ENCODE assay signal across 25 cellular contexts in the genomic region with DNA sequence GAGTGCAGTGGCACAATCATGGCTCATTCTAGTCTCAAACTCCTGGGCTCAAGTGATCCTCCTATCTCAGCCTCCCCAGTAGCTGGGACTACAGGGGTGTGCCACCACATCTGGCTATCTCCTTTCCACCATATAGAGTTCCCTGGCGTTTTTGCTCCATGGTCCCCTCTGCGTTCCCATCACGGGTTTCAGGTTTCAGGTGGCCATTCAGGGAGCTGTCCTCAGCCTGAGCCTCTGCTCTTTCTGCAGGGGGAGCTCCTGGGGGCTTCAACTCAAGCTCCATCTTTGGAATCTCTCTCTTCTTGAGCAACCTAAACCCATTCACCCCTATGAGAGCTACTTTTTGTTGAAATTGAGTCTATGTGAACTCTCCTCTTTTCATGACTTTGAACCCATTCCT. TPM values are rescaled to one million over a fixed set of nuclear protein-coding genes. Genes with fewer than 3 reads are reported as not detected.
"Had no signal": no experiment of that assay in that cellular context is flagged by ENCODE, and none has a peak within 500 bp of the region (broad histone marks: within the 10 kb centered on the region; RNA-seq: fewer than 3 reads in every experiment).

No MANE protein-coding gene starts in this region.

- H3K4me3 ChIP-seq: esophagus squamous epithelium, right lobe of liver, testis, transverse colon, vagina had no signal

- DNase-seq: activated CD4-positive, alpha-beta T cell treated with anti-CD3 and anti-CD28 coated beads for 1 hour; activated CD4-positive, alpha-beta T cell treated with anti-CD3 and anti-CD28 coated beads, Interleukin-2, amount 10 ng/mL, durations not matched to agents 7 days and 5 days; activated CD8-positive, alpha-beta memory T cell treated with anti-CD3 and anti-CD28 coated beads, Interleukin-2, amount 10 ng/mL, durations not matched to agents 7 days and 5 days; activated CD8-positive, alpha-beta T cell treated with anti-CD3 and anti-CD28 coated beads, Interleukin-2, amount 10 ng/mL, durations not matched to agents 7 days and 5 days; anterior cingulate cortex; effector CD8-positive, alpha-beta T cell; esophagus squamous epithelium; glutamatergic neuron; kidney; left colon; mammary epithelial cell; right lobe of liver; stimulated activated CD4-positive, alpha-beta T cell treated with anti-CD3 and anti-CD28 coated beads, Interleukin-2, amount 100 ng/mL, for 48 hours; stimulated activated naive CD4-positive, alpha-beta T cell treated with Interleukin-2 at 50 U/mL for 16 hours; T1000; testis; transverse colon had no signal

- H3K27me3 ChIP-seq: right lobe of liver, testis, vagina had no signal

- ATAC-seq: activated CD8-positive, alpha-beta memory T cell treated with anti-CD3 and anti-CD28 coated beads, Interleukin-2, amount 10 ng/mL, durations not matched to agents 7 days and 5 days; activated CD8-positive, alpha-beta T cell treated with anti-CD3 and anti-CD28 coated beads, Interleukin-2, amount 10 ng/mL, durations not matched to agents 7 days and 5 days; left colon; right lobe of liver had no signal

- H3K9me3 ChIP-seq: esophagus squamous epithelium, right lobe of liver, testis, transverse colon, vagina had no signal

- H3K36me3 ChIP-seq: esophagus squamous epithelium, right lobe of liver, transverse colon, vagina had no signal

- FAIRE-seq: colon, endometrium, frontal cortex, kidney had no signal

- H3K27ac ChIP-seq: epithelial cell of prostate, esophagus squamous epithelium, right lobe of liver, testis, transverse colon, vagina had no signal

- H3K4me1 ChIP-seq: esophagus squamous epithelium, vagina had no signal

RNA-seq across cellular contexts. Expression of gene SMIM41, which starts 11.6 kb away (rescaled TPM):
- total RNA-seq: activated CD4-positive, alpha-beta T cell treated with anti-CD3 and anti-CD28 coated beads, Interleukin-2, amount 10 ng/mL, durations not matched to agents 7 days and 5 days; activated CD8-positive, alpha-beta memory T cell treated with anti-CD3 and anti-CD28 coated beads, Interleukin-2, amount 10 ng/mL, durations not matched to agents 7 days and 5 days; activated CD8-positive, alpha-beta T cell treated with anti-CD3 and anti-CD28 coated beads, Interleukin-2, amount 10 ng/mL, durations not matched to agents 7 days and 5 days; frontal cortex; osteocyte; progenitor cell of endocrine pancreas; right lobe of liver; skeletal muscle tissue had no signal
- polyA plus RNA-seq: mammary epithelial cell had no signal
